ENCODE assay signal across 18 cellular contexts in the genomic region with DNA sequence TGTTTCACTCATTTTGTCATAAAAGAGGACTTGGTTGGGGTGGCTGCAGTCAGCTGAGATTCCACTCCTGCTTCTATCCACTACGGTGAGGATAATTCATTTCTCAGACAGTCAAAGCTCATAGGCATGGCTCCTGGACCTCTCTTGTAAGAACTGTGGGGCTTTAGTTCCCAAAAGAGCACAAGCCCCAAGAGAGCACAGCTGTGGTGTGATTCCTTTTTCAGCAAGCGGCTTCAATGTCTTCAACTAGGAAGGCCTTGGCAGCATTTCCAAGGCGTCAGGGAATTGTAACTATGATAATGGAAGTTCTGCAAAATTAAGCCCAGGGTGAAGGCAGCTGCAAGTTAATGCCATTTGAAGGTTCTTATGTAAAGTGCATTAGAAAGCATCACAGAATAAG.
"Had no signal": no experiment of that assay in that cellular context is flagged by ENCODE, and none has a peak within 500 bp of the region (broad histone marks: within the 10 kb centered on the region; RNA-seq: fewer than 3 reads in every experiment).

No MANE protein-coding gene starts in this region.

- H3K27ac ChIP-seq: breast epithelium, coronary artery, gastrocnemius medialis, spleen, tibial artery had no signal

- H3K9me3 ChIP-seq: breast epithelium, esophagus muscularis mucosa, gastrocnemius medialis, mucosa of descending colon, tibial artery had no signal

- H3K4me1 ChIP-seq: breast epithelium had no signal

- H3K27me3 ChIP-seq: breast epithelium, esophagus muscularis mucosa, gastrocnemius medialis, spleen, tibial artery had no signal

- ATAC-seq: activated CD4-positive, alpha-beta T cell treated with anti-CD3 and anti-CD28 coated beads for 36 hours; activated T-cell treated with anti-CD3 and anti-CD28 coated beads, Interleukin-2, amount 50 U/mL, for 4 hours; gastrocnemius medialis; mucosa of descending colon had no signal

- H3K36me3 ChIP-seq: breast epithelium, esophagus muscularis mucosa, gastrocnemius medialis, spleen, tibial artery had no signal

- H3K4me3 ChIP-seq: breast epithelium, coronary artery, esophagus muscularis mucosa, gastrocnemius medialis, mucosa of descending colon, spleen, tibial artery had no signal

- DNase-seq: activated B cell treated with CpG ODN at 0.5 μM for 24 hours; activated CD4-positive, alpha-beta T cell treated with anti-CD3 and anti-CD28 coated beads for 36 hours; activated CD4-positive, alpha-beta T cell treated with anti-CD3 and anti-CD28 coated beads, Interleukin-2, amount 50 U/mL, for 4 hours; activated CD8-positive, alpha-beta memory T cell treated with anti-CD3 and anti-CD28 coated beads, Interleukin-2, amount 50 U/mL, for 48 hours; activated naive CD4-positive, alpha-beta T cell; activated T-cell treated with anti-CD3 and anti-CD28 coated beads, Interleukin-2, amount 50 U/mL, for 4 hours; cerebellar nuclear complex; gastrocnemius medialis; hippocampal formation; spleen; stimulated activated CD4-positive, alpha-beta T cell treated with anti-CD3 and anti-CD28 coated beads, Interleukin-4, amount 100 ng/mL, for 24 hours; stimulated activated naive CD4-positive, alpha-beta T cell treated with Interleukin-2 at 50 U/mL for 16 hours; T1000; tibial artery had no signal
